In genomic region chr11:124429599-124429998, GRCh38 we compare ENCODE assay signal across 39 cellular contexts. TPM values are rescaled to one million over a fixed set of nuclear protein-coding genes. Genes with fewer than 3 reads are reported as not detected.
"Had no signal": no experiment of that assay in that cellular context is flagged by ENCODE, and none has a peak within 500 bp of the region (broad histone marks: within the 10 kb centered on the region; RNA-seq: fewer than 3 reads in every experiment).

No MANE protein-coding gene starts in this region.

- H3K4me3 ChIP-seq: MG63 had no signal

- H3K36me3 ChIP-seq: MG63 had no signal

- H3K9ac ChIP-seq: KMS-11 had no signal

- H3K27ac ChIP-seq: KMS-11 had no signal

- DNase-seq: Karpas-422, Kasumi-1, MG63, MM.1S, MV-4-11, NCI-H1048, NCI-H1092, NCI-H1092 treated with DMSO at 0.1 percent for 48 hours, NCI-H1105, NCI-H1105 treated with DMSO at 0.1 percent for 48 hours, NCI-H1417, NCI-H1417 treated with DMSO at 0.1 percent for 48 hours, NCI-H1436, NCI-H1436 treated with DMSO at 0.1 percent for 48 hours, NCI-H146, NCI-H1694, NCI-H1694 treated with DMSO at 0.1 percent for 48 hours, NCI-H187, NCI-H187 treated with DMSO at 0.1 percent for 48 hours, NCI-H1930, NCI-H2029, NCI-H2029 treated with DMSO at 0.1 percent for 48 hours, NCI-H2081, NCI-H2081 treated with DMSO at 0.1 percent for 48 hours, NCI-H2107, NCI-H2171, NCI-H2171 treated with DMSO at 0.1 percent for 48 hours, NCI-H2227 treated with DMSO at 0.1 percent for 48 hours, NCI-H226, NCI-H345, NCI-H446, NCI-H446 treated with DMSO at 0.1 percent for 48 hours, NCI-H510A, NCI-H510A treated with DMSO at 0.1 percent for 48 hours had no signal

- H3K4me2 ChIP-seq: KMS-11 had no signal

RNA-seq across cellular contexts. Expression of gene OR8B4, which starts 4.9 kb away (rescaled TPM):
- total RNA-seq: LHCN-M2, M059J, MCF 10A, NCI-H460 had no signal

RNA-seq across cellular contexts. Expression of gene OR8B8, which starts 15.9 kb away (rescaled TPM):
- total RNA-seq: LHCN-M2, M059J, MCF 10A, NCI-H460 had no signal

RNA-seq across cellular contexts. Expression of gene OR8B3, which starts 30.8 kb away (rescaled TPM):
- total RNA-seq: LHCN-M2, M059J, MCF 10A, NCI-H460 had no signal

RNA-seq across cellular contexts. Expression of gene OR8B2, which starts 45.3 kb away (rescaled TPM):
- total RNA-seq: LHCN-M2, M059J, MCF 10A, NCI-H460 had no signal
